In genomic region chr2:231590614-231591013, GRCh38 we compare ENCODE assay signal across 19 cellular contexts. TPM values are rescaled to one million over a fixed set of nuclear protein-coding genes. Genes with fewer than 3 reads are reported as not detected.
DNase-seq lines count a peak whose midpoint lies in the region; ATAC-seq and TF ChIP-seq lines count a peak whose summit lies in the region.
"Had no signal": no experiment of that assay in that cellular context is flagged by ENCODE, and none has a peak within 500 bp of the region (broad histone marks: within the 10 kb centered on the region; RNA-seq: fewer than 3 reads in every experiment).

No MANE protein-coding gene starts in this region.

- H3K4me2 ChIP-seq in HCT116 (ENCODE audit: low read length): no peak overlapping the region

- H3K79me2 ChIP-seq in HCT116 (ENCODE audit: insufficient read depth, low read length): no peaks in the 10 kb centered on the region

- H3K9me2 ChIP-seq in HCT116 (ENCODE audit: insufficient read depth): no peaks in the 10 kb centered on the region

- BruUV-seq in HCT116 (replicated peaks; lab: Mats Ljungman, UMichigan): no TSS peak

- no peaks in the 10 kb centered on the region for H3K9me3 ChIP-seq in HCT116 (ENCODE audit: control insufficient read depth in 1 of 2, insufficient read depth in 1 of 2, low read depth in 1 of 2, low read length in 2 of 2)
- H3K9me3 ChIP-seq: thoracic aorta had no signal

- peaks cover 14% of the 10 kb centered on the region for H3K27me3 Mint-ChIP-seq in nephron progenitor cell (ENCODE audit: low read depth, poor library complexity)

- no peaks in the 10 kb centered on the region for H3K36me3 ChIP-seq in HCT116 (ENCODE audit: control insufficient read depth in 1 of 2, insufficient read depth in 2 of 2, low read length in 2 of 2)
- H3K36me3 ChIP-seq: thoracic aorta had no signal

- peaks cover 32% of the 10 kb centered on the region for H3K4me1 Mint-ChIP-seq in nephron progenitor cell
- H3K4me1 Mint-ChIP-seq: activated naive CD4-positive, alpha-beta T cell treated with anti-CD3 and anti-CD28 coated beads, Interleukin-2, amount 10 ng/mL, durations not matched to agents 7 days and 5 days had no signal

- DNase-seq in HCT116 (ENCODE audit: low read depth, low spot score) (no peak), NCI-H2196 treated with DMSO at 0.1 percent for 48 hours (lab: John Stamatoyannopoulos, UW; ENCODE audit: unreplicated experiment) (peak; percentile 46), nephron progenitor cell (peak; percentile 36), NCI-H446 (lab: John Stamatoyannopoulos, UW) (no peak)
- DNase-seq in activated T-cell treated with anti-CD3 and anti-CD28 coated beads, Interleukin-2, amount 50 U/mL, for 1 hour: no peak
- DNase-seq: activated CD4-positive, alpha-beta T cell treated with anti-CD3 and anti-CD28 coated beads for 48 hours; activated naive CD4-positive, alpha-beta T cell treated with anti-CD3 and anti-CD28 coated beads, Interleukin-2, amount 10 ng/mL, durations not matched to agents 7 days and 5 days; Calu3; erythroblast; NCI-H345 had no signal

- intact Hi-C loops in HCT116 (cut with micrococcal nuclease): no loop called here

- TF ChIP-seq RAD21 in HCT116 (IDR thresholded peaks at IDR 0.05; ENCODE audit: low read depth): no peak

- TF ChIP-seq CTCF in HCT116 (IDR thresholded peaks at IDR 0.05 in 2 of 3, conservative IDR thresholded peaks at IDR 0.05 in 1 of 3; ENCODE audit: borderline replicate concordance in 1 of 3, insufficient read depth in 1 of 3, low read depth in 2 of 3, low read length in 2 of 3) (no peak), nephron progenitor cell (IDR thresholded peaks at IDR 0.05) (no peak)

- peaks cover 5 to 6% of the 10 kb centered on the region in 2 experiments; a peak in 2 of 4 replicates for H3K4me1 ChIP-seq in HCT116 (ENCODE audit: control insufficient read depth in 1 of 2, insufficient read depth in 2 of 2, low read length in 2 of 2)

- no peak overlapping the region for H3K4me3 Mint-ChIP-seq in nephron progenitor cell
- H3K4me3 Mint-ChIP-seq: activated naive CD4-positive, alpha-beta T cell treated with anti-CD3 and anti-CD28 coated beads, Interleukin-2, amount 10 ng/mL, durations not matched to agents 7 days and 5 days had no signal

- H3K27me3 ChIP-seq in HCT116 (ENCODE audit: insufficient read depth, low read length): no peaks in the 10 kb centered on the region

- CTCF ChIA-PET in HCT116 (lab: Charles Lee): interaction anchor here (3.2 kb wide), 1 partner anchor 11 kb away, joined by 12 read pairs; no protein-coding TSS in a partner anchor

- RAD21 ChIA-PET in HCT116 (lab: Charles Lee; ENCODE audit: low non-redundant PET in 1 of 2, low total read pairs in 2 of 2, uncharacterized antibody in 2 of 2, unreplicated experiment in 2 of 2): no interaction called here

- ATAC-seq in HCT116 (peak; percentile 48; the same call in 1 of the 2 replicates), esophagus mucosa (peak; percentile 93), GM21515 (IDR thresholded peaks at IDR 0.05; ENCODE audit: unreplicated experiment) (no peak), GM21717 (IDR thresholded peaks at IDR 0.05; ENCODE audit: unreplicated experiment) (no peak)
- ATAC-seq: sciatic nerve had no signal

- no peak overlapping the region for H3K9ac ChIP-seq in HCT116 (ENCODE audit: low read length)

- POLR2A ChIA-PET in HCT116 (lab: Charles Lee): no interaction called here

- H4K20me1 ChIP-seq in HCT116 (ENCODE audit: insufficient read depth): no peaks in the 10 kb centered on the region

- TF ChIP-seq POLR2A in HCT116 (IDR thresholded peaks at IDR 0.05; ENCODE audit: borderline replicate concordance, extremely low read depth, insufficient read depth, insufficient read length): no peak

- no peak overlapping the region for H3K4me3 ChIP-seq in HCT116 (replicated peaks in 1 of 2; ENCODE audit: low read depth in 1 of 2, low read length in 2 of 2)
- H3K4me3 ChIP-seq: coronary artery, thoracic aorta had no signal

- H3K9me3 Mint-ChIP-seq in nephron progenitor cell: no peaks in the 10 kb centered on the region
- H3K9me3 Mint-ChIP-seq: activated naive CD4-positive, alpha-beta T cell treated with anti-CD3 and anti-CD28 coated beads, Interleukin-2, amount 10 ng/mL, durations not matched to agents 7 days and 5 days had no signal

- no peaks in the 10 kb centered on the region for H3K36me3 Mint-ChIP-seq in nephron progenitor cell (ENCODE audit: low read depth)
- H3K36me3 Mint-ChIP-seq: activated naive CD4-positive, alpha-beta T cell treated with anti-CD3 and anti-CD28 coated beads, Interleukin-2, amount 10 ng/mL, durations not matched to agents 7 days and 5 days had no signal

- peak overlapping the region; percentile 65 for H3K27ac Mint-ChIP-seq in nephron progenitor cell
- H3K27ac Mint-ChIP-seq: activated naive CD4-positive, alpha-beta T cell treated with anti-CD3 and anti-CD28 coated beads, Interleukin-2, amount 10 ng/mL, durations not matched to agents 7 days and 5 days had no signal

- no peak overlapping the region for H3K27ac ChIP-seq in HCT116 (ENCODE audit: low read depth, low read length)
- H3K27ac ChIP-seq: coronary artery, thoracic aorta had no signal

- no peak overlapping the region for H2AFZ ChIP-seq in HCT116 (ENCODE audit: low read depth, low read length, poor library complexity, severe bottlenecking)

TF ChIP-seq in HCT116, 20 proteins besides CTCF, POLR2A, EP300 and RAD21:
- TF ChIP-seq ATF3 (IDR thresholded peaks at IDR 0.05): no peak
- no peak for TF ChIP-seq ZFX (IDR thresholded peaks at IDR 0.05)
- TF ChIP-seq SP1 (IDR thresholded peaks at IDR 0.05; ENCODE audit: low read depth): no peak
- no peak for TF ChIP-seq SRF (IDR thresholded peaks at IDR 0.05; ENCODE audit: low read depth)
- no peak for TF ChIP-seq ZNF274 (IDR thresholded peaks at IDR 0.05; ENCODE audit: low read depth, low read length)

RNA-seq across cellular contexts. Expression of gene TEX44, which starts 2.0 kb away (rescaled TPM):
- not detected for total RNA-seq in HCT116 (2021; ENCODE audit: unreplicated experiment)
- not detected in 2 replicates for polyA plus RNA-seq in HCT116 (2012)
- total RNA-seq in esophagus mucosa: not detected
- total RNA-seq: Calu3, OCI-LY7, osteoblast, sciatic nerve, SK-MEL-5, thoracic aorta had no signal

Comparison
In these comparisons a context has a peak if more than half of its experiments do, and no peak if none do; other contexts are left out.
1. ATAC-seq: peak in HCT116 (single experiment) and esophagus mucosa (single experiment); none in GM21515 (single experiment) and GM21717 (single experiment).
2. DNase-seq: peak in NCI-H2196 treated with DMSO at 0.1 percent for 48 hours (single experiment) and nephron progenitor cell (single experiment); none in HCT116 (single experiment), activated T-cell treated with anti-CD3 and anti-CD28 coated beads, Interleukin-2, amount 50 U/mL, for 1 hour (single experiment) and NCI-H446 (0 of 2).